1 cellular context compared by ENCODE assay signal in genomic region chr22:32502346-32502745, GRCh38.
TF ChIP-seq lines count a peak whose summit lies in the region.

No MANE protein-coding gene starts in this region.

TF ChIP-seq in A549, 52 proteins besides CTCF, POLR2A, EP300 and RAD21:
- no peak for TF ChIP-seq ELK1 (IDR thresholded peaks at IDR 0.05; ENCODE audit: low read depth, low read length)
- TF ChIP-seq MAZ (IDR thresholded peaks at IDR 0.05; ENCODE audit: borderline replicate concordance, low read depth, low read length): no peak
- no peak for TF ChIP-seq ZNF302 (CRISPR knock-in tag; IDR thresholded peaks at IDR 0.05)
- no peak for TF ChIP-seq NFE2L2 (conservative IDR thresholded peaks at IDR 0.05; ENCODE audit: low read length)
- TF ChIP-seq BHLHE40 (IDR thresholded peaks at IDR 0.05; ENCODE audit: low read depth, low read length): no peak
- TF ChIP-seq EHF (CRISPR knock-in tag; IDR thresholded peaks at IDR 0.05): no peak
- TF ChIP-seq KDM5A (IDR thresholded peaks at IDR 0.05): no peak
- TF ChIP-seq JUN (IDR thresholded peaks at IDR 0.05): no peak
- TF ChIP-seq SREBF2 (IDR thresholded peaks at IDR 0.05): no peak
